13 cellular contexts compared by ENCODE assay signal in the genomic region with DNA sequence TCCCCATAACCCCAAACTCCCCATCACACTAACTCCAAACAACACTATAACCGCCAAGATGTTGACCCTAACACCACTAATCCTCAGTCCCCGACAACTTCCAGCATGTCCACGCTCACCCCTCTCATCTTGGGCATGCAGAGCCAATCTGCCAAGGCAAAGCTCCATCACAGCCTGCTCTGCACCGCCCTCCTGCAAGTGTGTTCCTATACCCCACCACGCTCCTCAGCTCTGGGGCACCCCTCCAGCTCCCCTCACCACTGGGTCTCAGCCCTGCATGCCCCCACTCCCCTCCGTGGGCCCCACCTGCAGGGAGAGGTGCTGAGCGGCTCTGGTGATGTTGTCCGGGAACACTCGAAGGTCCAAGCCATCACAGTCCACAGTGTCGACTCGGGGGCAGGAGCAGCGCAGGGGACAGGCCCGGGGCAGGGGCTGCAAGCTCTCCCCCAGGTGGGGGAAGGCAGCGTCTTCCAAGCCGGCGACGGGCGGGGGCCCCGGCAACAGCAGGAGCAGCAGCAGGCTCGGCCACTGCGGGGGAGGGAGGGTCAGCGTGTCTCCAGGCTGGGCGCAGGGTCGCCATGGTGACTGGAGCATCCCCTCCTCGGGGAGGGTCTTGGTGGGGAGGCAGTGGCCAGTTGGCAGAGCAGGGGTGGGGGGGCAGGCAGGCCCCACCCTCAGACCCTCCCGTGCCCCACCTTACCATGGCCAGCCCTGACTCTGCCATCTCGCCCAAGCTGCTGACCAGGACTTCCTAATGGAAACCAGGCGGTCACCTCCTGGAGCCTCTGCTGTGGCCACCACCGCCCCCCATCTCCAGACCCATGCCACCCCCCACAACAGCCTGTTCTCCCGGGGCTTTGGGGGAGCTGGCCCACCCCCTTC. TPM values are rescaled to one million over a fixed set of nuclear protein-coding genes. Genes with fewer than 3 reads are reported as not detected.
A peak's percentile ranks its signal among the peaks of the same experiment; 100 is the strongest.
DNase-seq lines count a peak whose midpoint lies in the region; ATAC-seq and TF ChIP-seq lines count a peak whose summit lies in the region.
"Had no signal": no experiment of that assay in that cellular context is flagged by ENCODE, and none has a peak within 500 bp of the region (broad histone marks: within the 10 kb centered on the region; RNA-seq: fewer than 3 reads in every experiment).

No MANE protein-coding gene starts in this region.

- POLR2A ChIA-PET in AG04449 (lab: Yijun Ruan, JAX) = interaction anchor here (0.7 to 1.4 kb wide), 5 partner anchors 8 to 65 kb away, joined by 3 to 7 read pairs (median 3); a partner anchor contains a TSS

- no peaks in the 10 kb centered on the region for H3K9me3 Mint-ChIP-seq in neural progenitor cell
- H3K9me3 Mint-ChIP-seq in activated naive CD4-positive, alpha-beta T cell treated with anti-CD3 and anti-CD28 coated beads, Interleukin-2, amount 10 ng/mL, durations not matched to agents 7 days and 5 days = peaks cover 2% of the 10 kb centered on the region
- H3K9me3 Mint-ChIP-seq: activated CD4-positive, alpha-beta T cell treated with anti-CD3 and anti-CD28 coated beads, Interleukin-2, amount 10 ng/mL, durations not matched to agents 7 days and 5 days; natural killer cell had no signal

- CTCF ChIA-PET in AG04449 (lab: Yijun Ruan, JAX) = interaction anchor here (0.8 to 1.9 kb wide), 10 partner anchors 9 to 140 kb away, joined by 3 to 11 read pairs (median 4); a partner anchor contains a TSS
- CTCF ChIA-PET in activated naive CD4-positive, alpha-beta T cell treated with anti-CD3 and anti-CD28 coated beads, Interleukin-2, amount 10 ng/mL, durations not matched to agents 7 days and 5 days (lab: Charles Lee) = interaction anchor here (1.0 to 1.2 kb wide), 2 partner anchors 112 to 122 kb away, joined by 3 read pairs; no protein-coding TSS in a partner anchor

- DNase-seq in AG04449 (ENCODE audit: low read depth, low spot score) (no peak), M059J (ENCODE audit: low read depth) (peak; percentile 22), dorsolateral prefrontal cortex (peak in 1 of 10 donors; percentile 16), neural progenitor cell (ENCODE audit: low spot score) (peak; percentile 48), foreskin keratinocyte (no peak), kidney tubule cell (ENCODE audit: low spot score) (no peak), thyroid gland (no peak)
- no peak for DNase-seq in activated naive CD4-positive, alpha-beta T cell treated with anti-CD3 and anti-CD28 coated beads, Interleukin-2, amount 10 ng/mL, durations not matched to agents 7 days and 5 days
- DNase-seq: activated CD4-positive, alpha-beta T cell treated with anti-CD3 and anti-CD28 coated beads, Interleukin-2, amount 10 ng/mL, durations not matched to agents 7 days and 5 days; activated gamma-delta T cell; natural killer cell had no signal

- peaks cover 0 to 14% (median 0%) of the 10 kb centered on the region in 45 donors for H3K27me3 ChIP-seq in dorsolateral prefrontal cortex
- no peaks in the 10 kb centered on the region for H3K27me3 ChIP-seq in neural progenitor cell
- H3K27me3 ChIP-seq in foreskin keratinocyte = peaks cover 17% of the 10 kb centered on the region
- peaks cover 8% of the 10 kb centered on the region for H3K27me3 ChIP-seq in thyroid gland

- H3K36me3 ChIP-seq in neural progenitor cell = no peaks in the 10 kb centered on the region
- H3K36me3 ChIP-seq in thyroid gland = no peaks in the 10 kb centered on the region

- H3K27ac ChIP-seq in dorsolateral prefrontal cortex (peak overlapping the region in 1 of 59 donors; percentile 50), neural progenitor cell (no peak overlapping the region), foreskin keratinocyte (no peak overlapping the region), thyroid gland (no peak overlapping the region)
- H3K27ac ChIP-seq: C4-2B had no signal

- peaks cover 14% of the 10 kb centered on the region for H3K27me3 Mint-ChIP-seq in neural progenitor cell (ENCODE audit: insufficient read depth, low read depth)
- H3K27me3 Mint-ChIP-seq in activated naive CD4-positive, alpha-beta T cell treated with anti-CD3 and anti-CD28 coated beads, Interleukin-2, amount 10 ng/mL, durations not matched to agents 7 days and 5 days = peaks cover 59% of the 10 kb centered on the region

- no peak for TF ChIP-seq CTCF in AG04449 (IDR thresholded peaks at IDR 0.05; ENCODE audit: insufficient read depth, low read length, missing control alignments)
- TF ChIP-seq CTCF in dorsolateral prefrontal cortex (IDR thresholded peaks at IDR 0.05 in 54 of 56, conservative IDR thresholded peaks at IDR 0.05 in 2 of 56; ENCODE audit: low read depth in 1 of 56, partially characterized antibody in 56 of 56) = no peak
- TF ChIP-seq CTCF in neural progenitor cell (IDR thresholded peaks at IDR 0.05) = no peak
- no peak for TF ChIP-seq CTCF in foreskin keratinocyte (conservative IDR thresholded peaks at IDR 0.05)
- no peak for TF ChIP-seq CTCF in thyroid gland (IDR thresholded peaks at IDR 0.05)

- peak overlapping the region; percentile 80 for H3K4me2 ChIP-seq in neural progenitor cell

- no peak for TF ChIP-seq POLR2A in thyroid gland (IDR thresholded peaks at IDR 0.05)

- peaks cover 22% of the 10 kb centered on the region for H3K4me1 ChIP-seq in neural progenitor cell
- no peaks in the 10 kb centered on the region for H3K4me1 ChIP-seq in foreskin keratinocyte
- no peaks in the 10 kb centered on the region for H3K4me1 ChIP-seq in thyroid gland

- H3K79me2 ChIP-seq in neural progenitor cell (ENCODE audit: low read depth) = no peaks in the 10 kb centered on the region

- H3K9ac ChIP-seq in neural progenitor cell = no peak overlapping the region

- WGBS in thyroid gland, 2 donors = 12 to 23% methylated on average over 16 to 17 of the region's 30 CpGs

- H2AFZ ChIP-seq in neural progenitor cell (replicated peaks) = peak overlapping the region; percentile 92

- H3K4me3 Mint-ChIP-seq in neural progenitor cell = peak overlapping the region; percentile 70
- no peak overlapping the region for H3K4me3 Mint-ChIP-seq in activated naive CD4-positive, alpha-beta T cell treated with anti-CD3 and anti-CD28 coated beads, Interleukin-2, amount 10 ng/mL, durations not matched to agents 7 days and 5 days
- H3K4me3 Mint-ChIP-seq: activated CD4-positive, alpha-beta T cell treated with anti-CD3 and anti-CD28 coated beads, Interleukin-2, amount 10 ng/mL, durations not matched to agents 7 days and 5 days; natural killer cell had no signal

- intact Hi-C loops in dorsolateral prefrontal cortex (cut with DNase I) (no loop called here), thyroid gland (cut with DNase I) (no loop called here)

- H3K9me3 ChIP-seq in neural progenitor cell (ENCODE audit: low read depth) (no peaks in the 10 kb centered on the region), thyroid gland (no peaks in the 10 kb centered on the region)

- peak overlapping the region; percentile 58 for H3K27ac Mint-ChIP-seq in neural progenitor cell
- no peak overlapping the region for H3K27ac Mint-ChIP-seq in activated naive CD4-positive, alpha-beta T cell treated with anti-CD3 and anti-CD28 coated beads, Interleukin-2, amount 10 ng/mL, durations not matched to agents 7 days and 5 days
- H3K27ac Mint-ChIP-seq: activated CD4-positive, alpha-beta T cell treated with anti-CD3 and anti-CD28 coated beads, Interleukin-2, amount 10 ng/mL, durations not matched to agents 7 days and 5 days; natural killer cell had no signal

- no peaks in the 10 kb centered on the region for H3K36me3 Mint-ChIP-seq in neural progenitor cell
- no peaks in the 10 kb centered on the region for H3K36me3 Mint-ChIP-seq in activated naive CD4-positive, alpha-beta T cell treated with anti-CD3 and anti-CD28 coated beads, Interleukin-2, amount 10 ng/mL, durations not matched to agents 7 days and 5 days
- H3K36me3 Mint-ChIP-seq: natural killer cell had no signal

- H3K4me3 ChIP-seq in AG04449 (ENCODE audit: low read depth, low read length) (peak overlapping the region; percentile 68), dorsolateral prefrontal cortex (peak overlapping the region in 40 of 59 donors; percentile 3 to 53 (median 30)), neural progenitor cell (peak overlapping the region; percentile 19), thyroid gland (replicated peaks in 1 of 3) (no peak overlapping the region)

- ATAC-seq in foreskin keratinocyte = no peak

- peaks cover 10% of the 10 kb centered on the region for H3F3A ChIP-seq in neural progenitor cell (ENCODE audit: low read depth)

- peaks cover 28% of the 10 kb centered on the region for H3K4me1 Mint-ChIP-seq in neural progenitor cell
- H3K4me1 Mint-ChIP-seq in activated naive CD4-positive, alpha-beta T cell treated with anti-CD3 and anti-CD28 coated beads, Interleukin-2, amount 10 ng/mL, durations not matched to agents 7 days and 5 days = no peaks in the 10 kb centered on the region
- H3K4me1 Mint-ChIP-seq: activated CD4-positive, alpha-beta T cell treated with anti-CD3 and anti-CD28 coated beads, Interleukin-2, amount 10 ng/mL, durations not matched to agents 7 days and 5 days had no signal

- H4K20me1 ChIP-seq in neural progenitor cell (ENCODE audit: low read depth) = no peaks in the 10 kb centered on the region

RNA-seq across cellular contexts. Expression of a gene that starts 0.5 kb away (rescaled TPM):
- total RNA-seq in M059J (2014; rRNA removed; shearing (Covaris generic)) = 2.8 TPM in 1 of 2 replicates, not detected in the other
- total RNA-seq in dorsolateral prefrontal cortex (1 to 10 TPM in 109 of 120 experiments, under 1 TPM in 9, not detected in 2; 0.41 to 9.2 (median 2.3) TPM), neural progenitor cell (ENCODE audit: low replicate concordance) (1.9 TPM in 1 of 2 replicates, not detected in the other), foreskin keratinocyte (0.28 and 0.44 TPM in 2 replicates), thyroid gland (1 to 10 TPM in 1 of 4 donors, under 1 TPM in 2, not detected in 1; 0.40 to 1.4 (median 0.63) TPM)
- polyA plus RNA-seq in foreskin keratinocyte = 0.39 and 0.99 TPM in 2 replicates
- total RNA-seq: SK-MEL-5 had no signal

RNA-seq across cellular contexts. Expression of a gene that starts 14.6 kb away (rescaled TPM):
- total RNA-seq in M059J (2014; rRNA removed; shearing (Covaris generic)) = 14.5 and 20.9 TPM in 2 replicates
- 10 to 100 TPM; 12.2 to 26.7 (median 17.6) TPM for total RNA-seq in dorsolateral prefrontal cortex
- total RNA-seq in neural progenitor cell (ENCODE audit: low replicate concordance) = 28.6 and 69.9 TPM in 2 replicates
- total RNA-seq in foreskin keratinocyte = 32.6 and 33.9 TPM in 2 replicates
- polyA plus RNA-seq in foreskin keratinocyte = 37.1 and 42.8 TPM in 2 replicates
- total RNA-seq in thyroid gland = 10 to 100 TPM in 3 of 4 donors, 1 to 10 TPM in 1; 9.5 to 19.6 (median 11.6) TPM

RNA-seq across cellular contexts. Expression of a gene that starts 31.7 kb away (rescaled TPM):
- 18.2 and 25.1 TPM in 2 replicates for total RNA-seq in M059J (2014; rRNA removed; shearing (Covaris generic))
- total RNA-seq in dorsolateral prefrontal cortex = 100 to 1,000 TPM in 8 of 120 experiments, 10 to 100 TPM in 112; 50.4 to 138 (median 75.1) TPM
- total RNA-seq in neural progenitor cell (ENCODE audit: low replicate concordance) = 8.1 and 22.0 TPM in 2 replicates
- total RNA-seq in foreskin keratinocyte = 28.9 and 29.0 TPM in 2 replicates
- 25.9 and 27.9 TPM in 2 replicates for polyA plus RNA-seq in foreskin keratinocyte
- 10 to 100 TPM; 29.3 to 36.4 (median 31.3) TPM for total RNA-seq in thyroid gland

RNA-seq across cellular contexts. Expression of a gene that starts 31.8 kb away (rescaled TPM):
- total RNA-seq in M059J (2014; rRNA removed; shearing (Covaris generic)) = 2.3 and 3.2 TPM in 2 replicates
- total RNA-seq in dorsolateral prefrontal cortex (10 to 100 TPM in 23 of 120 experiments, 1 to 10 TPM in 97; 2.8 to 13.5 (median 8.1) TPM), neural progenitor cell (ENCODE audit: low replicate concordance) (0.49 and 4.1 TPM in 2 replicates), foreskin keratinocyte (0.68 and 0.78 TPM in 2 replicates), thyroid gland (1 to 10 TPM in 3 of 4 donors, under 1 TPM in 1; 0.34 to 1.7 (median 1.0) TPM)
- polyA plus RNA-seq in foreskin keratinocyte = 0.33 and 0.58 TPM in 2 replicates

Comparison
In these comparisons a context has a peak if more than half of its experiments do, and no peak if none do; other contexts are left out.
1. DNase-seq: peak in M059J (single experiment) and neural progenitor cell (single experiment); none in AG04449 (single experiment), foreskin keratinocyte (0 of 2), kidney tubule cell (single experiment), activated naive CD4-positive, alpha-beta T cell treated with anti-CD3 and anti-CD28 coated beads, Interleukin-2, amount 10 ng/mL, durations not matched to agents 7 days and 5 days (single experiment) and thyroid gland (0 of 2).
2. H3K4me3 ChIP-seq: peak in AG04449 (single experiment), dorsolateral prefrontal cortex (40 of 59) and neural progenitor cell (single experiment); none in thyroid gland (0 of 3).